1 cellular context compared by ENCODE assay signal in genomic region chr12:49537709-49538601, GRCh38.
TF ChIP-seq lines count a peak whose summit lies in the region.

No MANE protein-coding gene starts in this region.

TF ChIP-seq in HEK293, 187 proteins besides CTCF, POLR2A, EP300 and RAD21 (continued from another document and continues in another):
- no peak for TF ChIP-seq REST (tag by site-specific recombination; IDR thresholded peaks at IDR 0.05)
- TF ChIP-seq, protein P1, sequence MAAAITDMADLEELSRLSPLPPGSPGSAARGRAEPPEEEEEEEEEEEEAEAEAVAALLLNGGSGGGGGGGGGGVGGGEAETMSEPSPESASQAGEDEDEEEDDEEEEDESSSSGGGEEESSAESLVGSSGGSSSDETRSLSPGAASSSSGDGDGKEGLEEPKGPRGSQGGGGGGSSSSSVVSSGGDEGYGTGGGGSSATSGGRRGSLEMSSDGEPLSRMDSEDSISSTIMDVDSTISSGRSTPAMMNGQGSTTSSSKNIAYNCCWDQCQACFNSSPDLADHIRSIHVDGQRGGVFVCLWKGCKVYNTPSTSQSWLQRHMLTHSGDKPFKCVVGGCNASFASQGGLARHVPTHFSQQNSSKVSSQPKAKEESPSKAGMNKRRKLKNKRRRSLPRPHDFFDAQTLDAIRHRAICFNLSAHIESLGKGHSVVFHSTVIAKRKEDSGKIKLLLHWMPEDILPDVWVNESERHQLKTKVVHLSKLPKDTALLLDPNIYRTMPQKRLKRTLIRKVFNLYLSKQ (tag by site-specific recombination; IDR thresholded peaks at IDR 0.05; ENCODE audit: borderline replicate concordance): no peak
- TF ChIP-seq ZNF266 (tag by site-specific recombination; IDR thresholded peaks at IDR 0.05; ENCODE audit: low read depth): no peak
- no peak for TF ChIP-seq ZNF654 (tag by site-specific recombination; IDR thresholded peaks at IDR 0.05; ENCODE audit: low read depth)
- TF ChIP-seq ZXDB (tag by site-specific recombination; IDR thresholded peaks at IDR 0.05): peak; percentile 24; the same call in 1 of the 2 replicates
- TF ChIP-seq MYNN (tag by site-specific recombination; IDR thresholded peaks at IDR 0.05; ENCODE audit: borderline replicate concordance): no peak
- TF ChIP-seq KLF10 (tag by site-specific recombination; IDR thresholded peaks at IDR 0.05): no peak
- TF ChIP-seq ZNF202 (tag by site-specific recombination; IDR thresholded peaks at IDR 0.05; ENCODE audit: borderline replicate concordance): no peak
- no peak for TF ChIP-seq ZNF670 (tag by site-specific recombination; IDR thresholded peaks at IDR 0.05; ENCODE audit: low read depth)
- TF ChIP-seq ZNF24 (tag by site-specific recombination; IDR thresholded peaks at IDR 0.05): no peak
- no peak for TF ChIP-seq ZSCAN16 (tag by site-specific recombination; IDR thresholded peaks at IDR 0.05)
- TF ChIP-seq TCF7L2 (IDR thresholded peaks at IDR 0.05; ENCODE audit: borderline replicate concordance, low read depth, low read length): no peak
- no peak for TF ChIP-seq KLF16 (tag by site-specific recombination; IDR thresholded peaks at IDR 0.05)
- no peak for TF ChIP-seq ZNF704 (tag by site-specific recombination; IDR thresholded peaks at IDR 0.05)
- peak; percentile 51; the same call in 1 of the 2 replicates for TF ChIP-seq ZNF561 (tag by site-specific recombination; IDR thresholded peaks at IDR 0.05; ENCODE audit: borderline replicate concordance)
- no peak for TF ChIP-seq GLI2 (tag by site-specific recombination; IDR thresholded peaks at IDR 0.05; ENCODE audit: borderline replicate concordance, low read depth)
- no peak for TF ChIP-seq ZNF23 (tag by site-specific recombination; IDR thresholded peaks at IDR 0.05; ENCODE audit: borderline replicate concordance)
- no peak for TF ChIP-seq ZNF521 (tag by site-specific recombination; IDR thresholded peaks at IDR 0.05)
- TF ChIP-seq ZNF677 (tag by site-specific recombination; IDR thresholded peaks at IDR 0.05): no peak
- TF ChIP-seq, protein P2, sequence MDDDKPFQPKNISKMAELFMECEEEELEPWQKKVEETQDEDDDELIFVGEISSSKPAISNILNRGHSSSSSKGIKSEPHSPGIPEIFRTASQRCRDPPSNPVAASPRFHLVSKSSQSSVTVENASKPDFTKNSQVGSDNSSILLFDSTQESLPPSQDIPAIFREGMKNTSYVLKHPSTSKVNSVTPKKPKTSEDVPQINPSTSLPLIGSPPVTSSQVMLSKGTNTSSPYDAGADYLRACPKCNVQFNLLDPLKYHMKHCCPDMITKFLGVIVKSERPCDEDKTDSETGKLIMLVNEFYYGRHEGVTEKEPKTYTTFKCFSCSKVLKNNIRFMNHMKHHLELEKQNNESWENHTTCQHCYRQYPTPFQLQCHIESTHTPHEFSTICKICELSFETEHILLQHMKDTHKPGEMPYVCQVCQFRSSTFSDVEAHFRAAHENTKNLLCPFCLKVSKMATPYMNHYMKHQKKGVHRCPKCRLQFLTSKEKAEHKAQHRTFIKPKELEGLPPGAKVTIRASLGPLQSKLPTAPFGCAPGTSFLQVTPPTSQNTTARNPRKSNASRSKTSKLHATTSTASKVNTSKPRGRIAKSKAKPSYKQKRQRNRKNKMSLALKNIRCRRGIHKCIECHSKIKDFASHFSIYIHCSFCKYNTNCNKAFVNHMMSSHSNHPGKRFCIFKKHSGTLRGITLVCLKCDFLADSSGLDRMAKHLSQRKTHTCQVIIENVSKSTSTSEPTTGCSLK (tag by site-specific recombination; IDR thresholded peaks at IDR 0.05): no peak
- no peak for TF ChIP-seq REPIN1 (tag by site-specific recombination; IDR thresholded peaks at IDR 0.05; ENCODE audit: low read depth)
- no peak for TF ChIP-seq ZNF785 (tag by site-specific recombination; IDR thresholded peaks at IDR 0.05)
- TF ChIP-seq PRDM4 (tag by site-specific recombination; IDR thresholded peaks at IDR 0.05): no peak
- no peak for TF ChIP-seq ZNF843 (tag by site-specific recombination; IDR thresholded peaks at IDR 0.05)
- TF ChIP-seq ZNF510 (tag by site-specific recombination; IDR thresholded peaks at IDR 0.05; ENCODE audit: insufficient replicate concordance): no peak
- TF ChIP-seq GLIS2 (tag by site-specific recombination; IDR thresholded peaks at IDR 0.05): peak; percentile 66; the same call in 1 of the 2 replicates
- TF ChIP-seq ZBTB8A (tag by site-specific recombination; IDR thresholded peaks at IDR 0.05): no peak
- TF ChIP-seq RBAK (tag by site-specific recombination; IDR thresholded peaks at IDR 0.05): no peak
- no peak for TF ChIP-seq ZNF26 (tag by site-specific recombination; IDR thresholded peaks at IDR 0.05)
- no peak for TF ChIP-seq PRDM1 (tag by site-specific recombination; IDR thresholded peaks at IDR 0.05)
- no peak for TF ChIP-seq ZNF747 (tag by site-specific recombination; IDR thresholded peaks at IDR 0.05)
- TF ChIP-seq ZNF692 (tag by site-specific recombination; IDR thresholded peaks at IDR 0.05): no peak
- peak; percentile 39 for TF ChIP-seq ZBTB48 (tag by site-specific recombination; IDR thresholded peaks at IDR 0.05)
- no peak; the same call in 1 of the 2 replicates for TF ChIP-seq ZSCAN4 (tag by site-specific recombination; IDR thresholded peaks at IDR 0.05)
- TF ChIP-seq, protein P3, sequence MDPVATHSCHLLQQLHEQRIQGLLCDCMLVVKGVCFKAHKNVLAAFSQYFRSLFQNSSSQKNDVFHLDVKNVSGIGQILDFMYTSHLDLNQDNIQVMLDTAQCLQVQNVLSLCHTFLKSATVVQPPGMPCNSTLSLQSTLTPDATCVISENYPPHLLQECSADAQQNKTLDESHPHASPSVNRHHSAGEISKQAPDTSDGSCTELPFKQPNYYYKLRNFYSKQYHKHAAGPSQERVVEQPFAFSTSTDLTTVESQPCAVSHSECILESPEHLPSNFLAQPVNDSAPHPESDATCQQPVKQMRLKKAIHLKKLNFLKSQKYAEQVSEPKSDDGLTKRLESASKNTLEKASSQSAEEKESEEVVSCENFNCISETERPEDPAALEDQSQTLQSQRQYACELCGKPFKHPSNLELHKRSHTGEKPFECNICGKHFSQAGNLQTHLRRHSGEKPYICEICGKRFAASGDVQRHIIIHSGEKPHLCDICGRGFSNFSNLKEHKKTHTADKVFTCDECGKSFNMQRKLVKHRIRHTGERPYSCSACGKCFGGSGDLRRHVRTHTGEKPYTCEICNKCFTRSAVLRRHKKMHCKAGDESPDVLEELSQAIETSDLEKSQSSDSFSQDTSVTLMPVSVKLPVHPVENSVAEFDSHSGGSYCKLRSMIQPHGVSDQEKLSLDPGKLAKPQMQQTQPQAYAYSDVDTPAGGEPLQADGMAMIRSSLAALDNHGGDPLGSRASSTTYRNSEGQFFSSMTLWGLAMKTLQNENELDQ (tag by site-specific recombination; IDR thresholded peaks at IDR 0.05; ENCODE audit: low read depth): no peak
- no peak for TF ChIP-seq SCRT2 (tag by site-specific recombination; IDR thresholded peaks at IDR 0.05)
- 0 out of 2 replicates have a peak, but pooled peaks have one; percentile 16 for TF ChIP-seq ZNF596 (tag by site-specific recombination; IDR thresholded peaks at IDR 0.05)
- TF ChIP-seq, protein P4, sequence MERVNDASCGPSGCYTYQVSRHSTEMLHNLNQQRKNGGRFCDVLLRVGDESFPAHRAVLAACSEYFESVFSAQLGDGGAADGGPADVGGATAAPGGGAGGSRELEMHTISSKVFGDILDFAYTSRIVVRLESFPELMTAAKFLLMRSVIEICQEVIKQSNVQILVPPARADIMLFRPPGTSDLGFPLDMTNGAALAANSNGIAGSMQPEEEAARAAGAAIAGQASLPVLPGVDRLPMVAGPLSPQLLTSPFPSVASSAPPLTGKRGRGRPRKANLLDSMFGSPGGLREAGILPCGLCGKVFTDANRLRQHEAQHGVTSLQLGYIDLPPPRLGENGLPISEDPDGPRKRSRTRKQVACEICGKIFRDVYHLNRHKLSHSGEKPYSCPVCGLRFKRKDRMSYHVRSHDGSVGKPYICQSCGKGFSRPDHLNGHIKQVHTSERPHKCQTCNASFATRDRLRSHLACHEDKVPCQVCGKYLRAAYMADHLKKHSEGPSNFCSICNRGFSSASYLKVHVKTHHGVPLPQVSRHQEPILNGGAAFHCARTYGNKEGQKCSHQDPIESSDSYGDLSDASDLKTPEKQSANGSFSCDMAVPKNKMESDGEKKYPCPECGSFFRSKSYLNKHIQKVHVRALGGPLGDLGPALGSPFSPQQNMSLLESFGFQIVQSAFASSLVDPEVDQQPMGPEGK (tag by site-specific recombination; IDR thresholded peaks at IDR 0.05): no peak
- no peak for TF ChIP-seq ZNF530 (tag by site-specific recombination; IDR thresholded peaks at IDR 0.05; ENCODE audit: low read depth)
- TF ChIP-seq ZBTB20 (tag by site-specific recombination; IDR thresholded peaks at IDR 0.05): peak; percentile 46; the same call in 1 of the 2 replicates
- no peak for TF ChIP-seq ZNF548 (tag by site-specific recombination; IDR thresholded peaks at IDR 0.05)
- no peak for TF ChIP-seq ZNF664 (tag by site-specific recombination; IDR thresholded peaks at IDR 0.05)
